In genomic region chr11:118592616-118593367, GRCh38 we compare ENCODE assay signal across 18 cellular contexts. TPM values are rescaled to one million over a fixed set of nuclear protein-coding genes. Genes with fewer than 3 reads are reported as not detected.
A peak's percentile ranks its signal among the peaks of the same experiment; 100 is the strongest.
DNase-seq lines count a peak whose midpoint lies in the region; ATAC-seq and TF ChIP-seq lines count a peak whose summit lies in the region.
"Had no signal": no experiment of that assay in that cellular context is flagged by ENCODE, and none has a peak within 500 bp of the region (broad histone marks: within the 10 kb centered on the region; RNA-seq: fewer than 3 reads in every experiment).

No MANE protein-coding gene starts in this region.

- no peak overlapping the region for H3K4me2 ChIP-seq in smooth muscle cell

- H2AFZ ChIP-seq in smooth muscle cell (ENCODE audit: low read depth): no peak overlapping the region

- CTCF ChIA-PET in naive thymus-derived CD4-positive, alpha-beta T cell (lab: Charles Lee): interaction anchor here (0.7 to 1.7 kb wide), 5 partner anchors 10 to 347 kb away, joined by 3 to 6 read pairs (median 3); no protein-coding TSS in a partner anchor

- peaks cover 19% of the 10 kb centered on the region for H3F3A ChIP-seq in smooth muscle cell (ENCODE audit: low read depth)

- peak overlapping the region in 1 of 9 donors; percentile 25 for H3K27ac Mint-ChIP-seq in naive thymus-derived CD4-positive, alpha-beta T cell
- H3K27ac Mint-ChIP-seq: T-helper 2 cell treated with Interferon-gamma antibody and Interleukin-4, amounts not matched to agents 5 μg/mL and 100 μg/mL, for 36 hours had no signal

- POLR2A ChIA-PET in naive thymus-derived CD4-positive, alpha-beta T cell (lab: Charles Lee): interaction anchor here (1.0 kb wide), 2 partner anchors 12 to 21 kb away, joined by 3 read pairs; partner anchors contain the start of gene ARCN1

- TF ChIP-seq CTCF in colonic mucosa (IDR thresholded peaks at IDR 0.05) (no peak), smooth muscle cell (IDR thresholded peaks at IDR 0.05; ENCODE audit: borderline replicate concordance, insufficient read depth, poor library complexity, severe bottlenecking) (no peak)

- H3K4me3 ChIP-seq in colonic mucosa (no peak overlapping the region), smooth muscle cell (no peak overlapping the region)
- H3K4me3 ChIP-seq in naive thymus-derived CD4-positive, alpha-beta T cell (ENCODE audit: low read length): no peak overlapping the region
- H3K4me3 ChIP-seq: uterus had no signal

- ATAC-seq in naive thymus-derived CD4-positive, alpha-beta T cell: no peak

- no peaks in the 10 kb centered on the region for H3K27me3 Mint-ChIP-seq in naive thymus-derived CD4-positive, alpha-beta T cell
- H3K27me3 Mint-ChIP-seq: activated CD4-positive, alpha-beta T cell treated with anti-CD3 and anti-CD28 coated beads, Interleukin-2, amount 10 ng/mL, durations not matched to agents 24 days and 14 days had no signal

- H3K36me3 Mint-ChIP-seq in naive thymus-derived CD4-positive, alpha-beta T cell: peaks cover 7 to 36% (median 16%) of the 10 kb centered on the region in 5 donors

- 79% methylated on average over 2 of the region's 2 CpGs for WGBS in smooth muscle cell (ENCODE audit: low lambda C conversion rate)

- H3K9ac ChIP-seq in colonic mucosa (ENCODE audit: low read depth in 2 of 2, low read length in 2 of 2): no peak overlapping the region
- no peak overlapping the region for H3K9ac ChIP-seq in smooth muscle cell (ENCODE audit: low read depth)

- H3K27ac ChIP-seq in colonic mucosa (peak overlapping the region; percentile 29), layer of hippocampus (ENCODE audit: low read depth, low read length) (peak overlapping the region; percentile 71), smooth muscle cell (ENCODE audit: low read depth) (peak overlapping the region; percentile 50)
- no peak overlapping the region for H3K27ac ChIP-seq in naive thymus-derived CD4-positive, alpha-beta T cell (ENCODE audit: low read depth, low read length)

- peaks cover 5 to 22% (median 16%) of the 10 kb centered on the region in 7 donors for H3K4me1 Mint-ChIP-seq in naive thymus-derived CD4-positive, alpha-beta T cell

- DNase-seq in COLO829 (ENCODE audit: low spot score): peak; percentile 34
- no peak for DNase-seq in colonic mucosa
- no peak for DNase-seq in smooth muscle cell (lab: John Stamatoyannopoulos, UW; ENCODE audit: unreplicated experiment)
- DNase-seq in DMS 273 (lab: John Stamatoyannopoulos, UW; ENCODE audit: unreplicated experiment): no peak
- no peak for DNase-seq in cerebellar cortex (ENCODE audit: low spot score)
- DNase-seq in HT-29 (ENCODE audit: low spot score): no peak
- DNase-seq in naive thymus-derived CD4-positive, alpha-beta T cell: no peak
- DNase-seq: activated CD4-positive, alpha-beta T cell treated with anti-CD3 and anti-CD28 coated beads, Interleukin-2, amount 10 ng/mL, durations not matched to agents 24 days and 14 days; dermis blood vessel endothelial cell; DMS 273 treated with DMSO at 0.1 percent for 48 hours; MV-4-11; NCI-H2107; NCI-H82; posterior cingulate gyrus; stimulated activated CD4-positive, alpha-beta T cell treated with anti-CD3 and anti-CD28 coated beads, Interleukin-2, amount 100 ng/mL, for 48 hours; uterus had no signal

- intact Hi-C loops in colonic mucosa (cut with DNase I): no loop called here
- intact Hi-C loops in naive thymus-derived CD4-positive, alpha-beta T cell (cut with micrococcal nuclease): no loop called here

- no peaks in the 10 kb centered on the region for H3K27me3 ChIP-seq in colonic mucosa
- H3K27me3 ChIP-seq in layer of hippocampus (ENCODE audit: control insufficient read depth, insufficient read depth, low read length): no peaks in the 10 kb centered on the region
- H3K27me3 ChIP-seq in smooth muscle cell (ENCODE audit: low read depth): no peaks in the 10 kb centered on the region
- no peaks in the 10 kb centered on the region for H3K27me3 ChIP-seq in naive thymus-derived CD4-positive, alpha-beta T cell (ENCODE audit: control insufficient read depth in 2 of 2, insufficient read depth in 2 of 2, low read length in 2 of 2)
- H3K27me3 ChIP-seq: uterus had no signal

- H3K9me3 ChIP-seq in colonic mucosa: no peaks in the 10 kb centered on the region
- no peaks in the 10 kb centered on the region for H3K9me3 ChIP-seq in smooth muscle cell (replicated peaks; ENCODE audit: low read depth)
- H3K9me3 ChIP-seq in naive thymus-derived CD4-positive, alpha-beta T cell (ENCODE audit: control insufficient read depth in 2 of 3, low read length in 3 of 3): no peaks in the 10 kb centered on the region
- H3K9me3 ChIP-seq: uterus had no signal

- no peak overlapping the region for H3K4me3 Mint-ChIP-seq in naive thymus-derived CD4-positive, alpha-beta T cell
- H3K4me3 Mint-ChIP-seq: activated CD4-positive, alpha-beta T cell treated with anti-CD3 and anti-CD28 coated beads, Interleukin-2, amount 10 ng/mL, durations not matched to agents 24 days and 14 days; T-helper 2 cell treated with Interferon-gamma antibody and Interleukin-4, amounts not matched to agents 5 μg/mL and 100 μg/mL, for 36 hours had no signal

- H3K9me3 Mint-ChIP-seq in naive thymus-derived CD4-positive, alpha-beta T cell: no peaks in the 10 kb centered on the region
- H3K9me3 Mint-ChIP-seq: activated CD4-positive, alpha-beta T cell treated with anti-CD3 and anti-CD28 coated beads, Interleukin-2, amount 10 ng/mL, durations not matched to agents 24 days and 14 days; T-helper 2 cell treated with Interferon-gamma antibody and Interleukin-4, amounts not matched to agents 5 μg/mL and 100 μg/mL, for 36 hours had no signal

- H4K20me1 ChIP-seq in smooth muscle cell (ENCODE audit: low read depth): peaks cover 100% of the 10 kb centered on the region

- peaks cover 65% of the 10 kb centered on the region for H3K79me2 ChIP-seq in smooth muscle cell (ENCODE audit: low read depth)

- H3K4me1 ChIP-seq in colonic mucosa (no peaks in the 10 kb centered on the region), smooth muscle cell (ENCODE audit: low read depth) (no peaks in the 10 kb centered on the region)
- H3K4me1 ChIP-seq in naive thymus-derived CD4-positive, alpha-beta T cell (ENCODE audit: control insufficient read depth in 2 of 2, insufficient read depth in 2 of 2, low read length in 2 of 2): peaks cover 0 to 10% of the 10 kb centered on the region in 2 donors
- H3K4me1 ChIP-seq: uterus had no signal

- H3K36me3 ChIP-seq in colonic mucosa (peaks cover 31% of the 10 kb centered on the region), smooth muscle cell (ENCODE audit: low read depth) (peaks cover 31% of the 10 kb centered on the region)
- H3K36me3 ChIP-seq in naive thymus-derived CD4-positive, alpha-beta T cell (ENCODE audit: control insufficient read depth in 2 of 3, insufficient read depth in 3 of 3, low read length in 3 of 3): peaks cover 15 to 78% (median 23%) of the 10 kb centered on the region in 3 experiments
- H3K36me3 ChIP-seq: uterus had no signal

RNA-seq across cellular contexts. Expression of gene PHLDB1, which starts 14.6 kb away (rescaled TPM):
- total RNA-seq in colonic mucosa: 10 to 100 TPM; 60.1 to 88.6 TPM
- 89.0 and 112 TPM in 2 replicates for total RNA-seq in smooth muscle cell
- 86.0 and 103 TPM in 2 replicates for polyA plus RNA-seq in smooth muscle cell
- 207 and 215 TPM in 2 replicates for total RNA-seq in HT-29 (2014; rRNA removed; shearing (Covaris generic))
- total RNA-seq in naive thymus-derived CD4-positive, alpha-beta T cell: 1 to 10 TPM in 4 of 5 experiments, under 1 TPM in 1; 0.68 to 4.9 (median 3.0) TPM
- polyA plus RNA-seq in naive thymus-derived CD4-positive, alpha-beta T cell: under 1 TPM; 0.39 to 0.40 TPM

RNA-seq across cellular contexts. Expression of gene ARCN1, which starts 20.6 kb away (rescaled TPM):
- 100 to 1,000 TPM; 151 to 171 TPM for total RNA-seq in colonic mucosa
- 314 and 331 TPM in 2 replicates for total RNA-seq in smooth muscle cell
- polyA plus RNA-seq in smooth muscle cell: 228 and 285 TPM in 2 replicates
- 79.4 and 84.9 TPM in 2 replicates for total RNA-seq in HT-29 (2014; rRNA removed; shearing (Covaris generic))
- total RNA-seq in naive thymus-derived CD4-positive, alpha-beta T cell: 100 to 1,000 TPM in 3 of 5 experiments, 10 to 100 TPM in 2; 71.2 to 134 (median 115) TPM
- 100 to 1,000 TPM; 139 to 170 TPM for polyA plus RNA-seq in naive thymus-derived CD4-positive, alpha-beta T cell

RNA-seq across cellular contexts. Expression of gene IFT46, which starts 27.1 kb away (rescaled TPM):
- total RNA-seq in colonic mucosa (1 to 10 TPM; 9.3 to 9.5 TPM), smooth muscle cell (31.6 and 52.3 TPM in 2 replicates)
- 11.9 and 12.8 TPM in 2 replicates for polyA plus RNA-seq in smooth muscle cell
- 17.6 and 18.7 TPM in 2 replicates for total RNA-seq in HT-29 (2014; rRNA removed; shearing (Covaris generic))
- 10 to 100 TPM in 3 of 5 experiments, 1 to 10 TPM in 2; 5.4 to 16.6 (median 10.4) TPM for total RNA-seq in naive thymus-derived CD4-positive, alpha-beta T cell
- polyA plus RNA-seq in naive thymus-derived CD4-positive, alpha-beta T cell: 1 to 10 TPM; 6.7 to 7.0 TPM

Comparison
In these comparisons a context has a peak if more than half of its experiments do, and no peak if none do; other contexts are left out.
1. RNA of gene PHLDB1, which starts 14.6 kb away (total RNA-seq): 207 to 215 TPM in HT-29, 89.0 to 112 TPM in smooth muscle cell and 60.1 to 88.6 TPM in colonic mucosa; 0.68 to 4.9 TPM in naive thymus-derived CD4-positive, alpha-beta T cell; every median in the first group is over 10 times any median in the second.